Comparison of ENCODE assay signal across 1 cellular context in genomic region chr5:143019614-143020515, GRCh38.
TF ChIP-seq lines count a peak whose summit lies in the region.

No MANE protein-coding gene starts in this region.

TF ChIP-seq in IMR-90, 13 proteins besides CTCF, POLR2A, EP300 and RAD21 (continued from another document):
- TF ChIP-seq MXI1 (IDR thresholded peaks at IDR 0.05; ENCODE audit: borderline replicate concordance, low read depth, low read length) (no peak), ELK1 (IDR thresholded peaks at IDR 0.05; ENCODE audit: borderline replicate concordance, low read depth, low read length) (no peak)
